ENCODE assay signal across 8 cellular contexts in genomic region chr7:140230862-140231778, GRCh38. TPM values are rescaled to one million over a fixed set of nuclear protein-coding genes. Genes with fewer than 3 reads are reported as not detected.
DNase-seq lines count a peak whose midpoint lies in the region; ATAC-seq, FAIRE-seq and TF ChIP-seq lines count a peak whose summit lies in the region.

No MANE protein-coding gene starts in this region.

- H3K14ac ChIP-seq in trophoblast cell (ENCODE audit: low read length) = no peak overlapping the region

- H3K9ac ChIP-seq in trophoblast cell (ENCODE audit: low read length) = no peak overlapping the region

- no peaks in the 10 kb centered on the region for H3K36me3 ChIP-seq in trophoblast cell (ENCODE audit: control insufficient read depth in 1 of 2, insufficient read depth in 2 of 2, low read length in 2 of 2)

- peak; percentile 45 for TF ChIP-seq POLR2A in Raji (IDR thresholded peaks at IDR 0.05; ENCODE audit: insufficient read depth, low read depth, low read length)

- DNase-seq in AG08396 (ENCODE audit: low spot score) = peak; percentile 58
- no peak for DNase-seq in HFFc6
- DNase-seq in activated naive CD4-positive, alpha-beta T cell treated with anti-CD3 and anti-CD28 coated beads, Interleukin-2, amount 10 ng/mL, durations not matched to agents 7 days and 5 days = peak; percentile 74
- peak; percentile 73 for DNase-seq in Right ventricle myocardium superior
- DNase-seq in trophoblast cell = peak; percentile 23 to 37
- peak; percentile 32 for DNase-seq in urothelium cell line (ENCODE audit: low spot score)
- no peak for DNase-seq in UCSD-AML1 (lab: John Stamatoyannopoulos, UW; ENCODE audit: unreplicated experiment)

- no peaks in the 10 kb centered on the region for H3K36me3 Mint-ChIP-seq in HFFc6 (ENCODE audit: low read depth)
- peaks cover 5% of the 10 kb centered on the region for H3K36me3 Mint-ChIP-seq in activated naive CD4-positive, alpha-beta T cell treated with anti-CD3 and anti-CD28 coated beads, Interleukin-2, amount 10 ng/mL, durations not matched to agents 7 days and 5 days

- H3K27ac ChIP-seq in trophoblast cell (ENCODE audit: low read depth, low read length) = no peak overlapping the region

- H3K4me1 Mint-ChIP-seq in HFFc6 (ENCODE audit: low read depth) = peaks cover 6% of the 10 kb centered on the region
- peaks cover 58% of the 10 kb centered on the region for H3K4me1 Mint-ChIP-seq in activated naive CD4-positive, alpha-beta T cell treated with anti-CD3 and anti-CD28 coated beads, Interleukin-2, amount 10 ng/mL, durations not matched to agents 7 days and 5 days

- peaks cover 32% of the 10 kb centered on the region for H3K27me3 Mint-ChIP-seq in HFFc6 (ENCODE audit: insufficient read depth)
- H3K27me3 Mint-ChIP-seq in activated naive CD4-positive, alpha-beta T cell treated with anti-CD3 and anti-CD28 coated beads, Interleukin-2, amount 10 ng/mL, durations not matched to agents 7 days and 5 days = peaks cover 3% of the 10 kb centered on the region

- no peak overlapping the region for H2BK12ac ChIP-seq in trophoblast cell (ENCODE audit: low read length)

- TF ChIP-seq CTCF in HFFc6 (IDR thresholded peaks at IDR 0.05) = no peak

- H3K4me3 Mint-ChIP-seq in HFFc6 = peak overlapping the region; percentile 83
- H3K4me3 Mint-ChIP-seq in activated naive CD4-positive, alpha-beta T cell treated with anti-CD3 and anti-CD28 coated beads, Interleukin-2, amount 10 ng/mL, durations not matched to agents 7 days and 5 days = peak overlapping the region; percentile 86

- no peaks in the 10 kb centered on the region for H3K9me3 Mint-ChIP-seq in HFFc6
- H3K9me3 Mint-ChIP-seq in activated naive CD4-positive, alpha-beta T cell treated with anti-CD3 and anti-CD28 coated beads, Interleukin-2, amount 10 ng/mL, durations not matched to agents 7 days and 5 days = no peaks in the 10 kb centered on the region

- H3K18ac ChIP-seq in trophoblast cell (ENCODE audit: low read length) = no peak overlapping the region

- no peak for FAIRE-seq in urothelium cell line (lab: Jason Lieb, UNC)

- no peak overlapping the region for H4K12ac ChIP-seq in trophoblast cell (ENCODE audit: low read depth, low read length)

- peak overlapping the region; percentile 50 for H2AFZ ChIP-seq in trophoblast cell (ENCODE audit: insufficient read depth, low read length, poor library complexity)

- H3K4ac ChIP-seq in trophoblast cell (ENCODE audit: low read depth, low read length) = no peak overlapping the region

- peaks cover 4% of the 10 kb centered on the region for H3K9me3 ChIP-seq in trophoblast cell (ENCODE audit: insufficient read depth, low read depth, low read length)

- H3K4me2 ChIP-seq in trophoblast cell (ENCODE audit: low read length) = peak overlapping the region; percentile 82

- H3K27me3 ChIP-seq in trophoblast cell (ENCODE audit: insufficient read depth, low read length) = peaks cover 11% of the 10 kb centered on the region

- H3K79me2 ChIP-seq in trophoblast cell (ENCODE audit: control insufficient read depth, insufficient read depth, low read length, poor library complexity) = no peaks in the 10 kb centered on the region

- H3K23ac ChIP-seq in trophoblast cell (ENCODE audit: low read length) = no peak overlapping the region

- WGBS in trophoblast cell (ENCODE audit: extremely low coverage, insufficient coverage, insufficient read length) = no CpG with 5 or more reads among the region's 60 CpGs

- H4K8ac ChIP-seq in trophoblast cell (ENCODE audit: low read depth, low read length) = no peak overlapping the region

- peak overlapping the region; percentile 71 for H3K4me3 ChIP-seq in trophoblast cell (ENCODE audit: low read depth, low read length)

- no peaks in the 10 kb centered on the region for H3K79me1 ChIP-seq in trophoblast cell (ENCODE audit: low read length)

- H2AK5ac ChIP-seq in trophoblast cell (ENCODE audit: low read length) = no peak overlapping the region

- H3K4me1 ChIP-seq in trophoblast cell (ENCODE audit: control insufficient read depth in 1 of 2, insufficient read depth in 2 of 2, low read length in 2 of 2) = peaks cover 10 to 14% of the 10 kb centered on the region in 2 experiments

- ATAC-seq in Right ventricle myocardium superior (ENCODE audit: poor library complexity) = peak; percentile 72

- H2BK120ac ChIP-seq in trophoblast cell (ENCODE audit: insufficient read depth, low read length, poor library complexity) = no peak overlapping the region

- intact Hi-C loops in Right ventricle myocardium superior (cut with DNase I) = no loop called here

- CTCF ChIA-PET in activated naive CD4-positive, alpha-beta T cell treated with anti-CD3 and anti-CD28 coated beads, Interleukin-2, amount 10 ng/mL, durations not matched to agents 7 days and 5 days (lab: Charles Lee) = interaction anchor here (0.9 to 1.7 kb wide), 4 partner anchors 18 to 74 kb away, joined by 3 to 4 read pairs (median 3); no protein-coding TSS in a partner anchor

- no peak overlapping the region for H4K91ac ChIP-seq in trophoblast cell (ENCODE audit: low read depth, low read length)

- H2BK5ac ChIP-seq in trophoblast cell (ENCODE audit: low read depth, low read length, poor library complexity) = no peak overlapping the region

- H3K27ac Mint-ChIP-seq in HFFc6 = no peak overlapping the region
- H3K27ac Mint-ChIP-seq in activated naive CD4-positive, alpha-beta T cell treated with anti-CD3 and anti-CD28 coated beads, Interleukin-2, amount 10 ng/mL, durations not matched to agents 7 days and 5 days = peak overlapping the region; percentile 97

RNA-seq across cellular contexts. Expression of gene KDM7A, which starts 54.3 kb away (rescaled TPM):
- total RNA-seq in HFFc6 (2021; fragmentation: NEBNext Ultra II Directional; extraction: Animal tissue kit (Norgen Biotek cat#: 25700)) = 1 to 10 TPM in 5 of 6 experiments, under 1 TPM in 1; 0.97 to 2.2 (median 1.2) TPM
- 11.9 TPM for total RNA-seq in Right ventricle myocardium superior
- 10.3 and 11.5 TPM in 2 replicates for polyA plus RNA-seq in trophoblast cell (2013)

Comparison
In these comparisons a context has a peak if more than half of its experiments do, and no peak if none do; other contexts are left out.
1. DNase-seq: peak in AG08396 (single experiment), activated naive CD4-positive, alpha-beta T cell treated with anti-CD3 and anti-CD28 coated beads, Interleukin-2, amount 10 ng/mL, durations not matched to agents 7 days and 5 days (single experiment), Right ventricle myocardium superior (single experiment), trophoblast cell (2 of 2) and urothelium cell line (single experiment); none in HFFc6 (single experiment) and UCSD-AML1 (single experiment).